7 cellular contexts compared by ENCODE assay signal in the genomic region with DNA sequence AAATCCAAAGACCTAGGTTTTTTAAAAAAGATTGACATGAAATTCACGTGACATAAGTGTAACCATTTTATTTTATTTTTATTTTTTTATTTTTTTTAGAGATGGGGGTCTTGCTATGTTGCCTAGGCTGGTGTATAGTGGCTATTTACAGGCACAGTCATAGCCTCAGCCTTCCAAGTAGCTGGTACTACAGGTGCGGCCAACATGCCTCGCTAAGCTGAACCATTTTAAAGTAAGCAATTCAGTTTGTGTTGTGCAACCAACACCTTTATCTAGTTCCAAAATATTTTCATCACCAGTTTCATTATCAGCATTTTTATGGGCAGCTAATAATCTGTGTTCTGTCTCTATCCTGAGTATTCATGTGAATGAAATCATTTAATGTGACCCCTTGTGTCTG.
"Had no signal": no experiment of that assay in that cellular context is flagged by ENCODE, and none has a peak within 500 bp of the region (broad histone marks: within the 10 kb centered on the region; RNA-seq: fewer than 3 reads in every experiment).

No MANE protein-coding gene starts in this region.

- H3K4me3 ChIP-seq: GM12878 had no signal

- DNase-seq: GDM1, GF-D8 had no signal

- ATAC-seq: GM12878 had no signal

- FAIRE-seq: G401.6, GM12878, GM12892, GM18507, GM19239 had no signal
